Comparison of ENCODE assay signal across 11 cellular contexts in genomic region chr12:132342322-132342721, GRCh38. TPM values are rescaled to one million over a fixed set of nuclear protein-coding genes. Genes with fewer than 3 reads are reported as not detected.
DNase-seq lines count a peak whose midpoint lies in the region; ATAC-seq and TF ChIP-seq lines count a peak whose summit lies in the region.
"Had no signal": no experiment of that assay in that cellular context is flagged by ENCODE, and none has a peak within 500 bp of the region (broad histone marks: within the 10 kb centered on the region; RNA-seq: fewer than 3 reads in every experiment).

No MANE protein-coding gene starts in this region.

- no peaks in the 10 kb centered on the region for H3K4me1 ChIP-seq in mucosa of descending colon (ENCODE audit: low read depth)

- peaks cover 38% of the 10 kb centered on the region for H3K27me3 Mint-ChIP-seq in WTC11 (ENCODE audit: low read depth)
- H3K27me3 Mint-ChIP-seq in naive thymus-derived CD8-positive, alpha-beta T cell, result peaks cover 1 to 43% (median 5%) of the 10 kb centered on the region in 5 donors
- peaks cover 3 to 8% of the 10 kb centered on the region in 2 donors for H3K27me3 Mint-ChIP-seq in natural killer cell treated with Interleukin-12 subunit alpha and Interleukin-12 subunit beta and Interleukin-15 and Interleukin-18, amount 100 ng/mL, for 72 hours

- in situ Hi-C loops in Caki2 (cut with HindIII; ENCODE audit: low pct_unique_long_range_greater_than_20kb, low sequenced_read_pairs) (no loop called here), KBM-7 (cut with MboI; ENCODE audit: low pct_unique_long_range_greater_than_20kb, low sequenced_read_pairs) (no loop called here)

- H3K9me3 ChIP-seq in mucosa of descending colon, result no peaks in the 10 kb centered on the region

- H3K36me3 ChIP-seq in mucosa of descending colon (ENCODE audit: low read depth), result no peaks in the 10 kb centered on the region

- no peaks in the 10 kb centered on the region for H3K4me1 Mint-ChIP-seq in WTC11
- peaks cover 5 to 19% (median 9%) of the 10 kb centered on the region in 4 donors for H3K4me1 Mint-ChIP-seq in naive thymus-derived CD8-positive, alpha-beta T cell
- H3K4me1 Mint-ChIP-seq in natural killer cell treated with Interleukin-12 subunit alpha and Interleukin-12 subunit beta and Interleukin-15 and Interleukin-18, amount 100 ng/mL, for 72 hours (ENCODE audit: low read depth in 2 of 2), result peaks cover 8 to 9% of the 10 kb centered on the region in 2 donors

- peak; percentile 33; the same call in 1 of the 2 replicates for TF ChIP-seq CTCF in WTC11 (IDR thresholded peaks at IDR 0.05)
- TF ChIP-seq CTCF in mucosa of descending colon (IDR thresholded peaks at IDR 0.05), result no peak

- DNase-seq in Caki2 (ENCODE audit: low read depth) (peak; percentile 10), KBM-7 (peak; percentile 83), WTC11 (ENCODE audit: low spot score) (peak; percentile 68), mucosa of descending colon (no peak), DMS53 (lab: John Stamatoyannopoulos, UW) (no peak)
- no peak for DNase-seq in naive thymus-derived CD8-positive, alpha-beta T cell
- DNase-seq in natural killer cell treated with Interleukin-12 subunit alpha and Interleukin-12 subunit beta and Interleukin-15 and Interleukin-18, amount 100 ng/mL, for 72 hours (ENCODE audit: low spot score), result no peak
- DNase-seq: natural killer cell, NCI-H524 treated with DMSO at 0.1 percent for 48 hours had no signal

- H3K9me3 Mint-ChIP-seq in WTC11, result peaks cover 6% of the 10 kb centered on the region; the same call in 1 of the 2 replicates
- H3K9me3 Mint-ChIP-seq in naive thymus-derived CD8-positive, alpha-beta T cell, result no peaks in the 10 kb centered on the region
- no peaks in the 10 kb centered on the region for H3K9me3 Mint-ChIP-seq in natural killer cell treated with Interleukin-12 subunit alpha and Interleukin-12 subunit beta and Interleukin-15 and Interleukin-18, amount 100 ng/mL, for 72 hours
- H3K9me3 Mint-ChIP-seq: natural killer cell had no signal

- H3K36me3 Mint-ChIP-seq in WTC11, result no peaks in the 10 kb centered on the region
- no peaks in the 10 kb centered on the region for H3K36me3 Mint-ChIP-seq in naive thymus-derived CD8-positive, alpha-beta T cell
- no peaks in the 10 kb centered on the region for H3K36me3 Mint-ChIP-seq in natural killer cell treated with Interleukin-12 subunit alpha and Interleukin-12 subunit beta and Interleukin-15 and Interleukin-18, amount 100 ng/mL, for 72 hours
- H3K36me3 Mint-ChIP-seq: natural killer cell had no signal

- H3K27ac Mint-ChIP-seq in WTC11, result no peak overlapping the region
- H3K27ac Mint-ChIP-seq in naive thymus-derived CD8-positive, alpha-beta T cell, result no peak overlapping the region
- H3K27ac Mint-ChIP-seq in natural killer cell treated with Interleukin-12 subunit alpha and Interleukin-12 subunit beta and Interleukin-15 and Interleukin-18, amount 100 ng/mL, for 72 hours, result no peak overlapping the region
- H3K27ac Mint-ChIP-seq: natural killer cell had no signal

- intact Hi-C loops in mucosa of descending colon (cut with DNase I, micrococcal nuclease), result no loop called here

- POLR2A ChIA-PET in WTC11 (lab: Charles Lee), result no interaction called here
- POLR2A ChIA-PET in naive thymus-derived CD8-positive, alpha-beta T cell (lab: Charles Lee), result no interaction called here

- H3K4me3 Mint-ChIP-seq in WTC11, result no peak overlapping the region
- no peak overlapping the region for H3K4me3 Mint-ChIP-seq in naive thymus-derived CD8-positive, alpha-beta T cell
- H3K4me3 Mint-ChIP-seq in natural killer cell treated with Interleukin-12 subunit alpha and Interleukin-12 subunit beta and Interleukin-15 and Interleukin-18, amount 100 ng/mL, for 72 hours, result no peak overlapping the region
- H3K4me3 Mint-ChIP-seq: natural killer cell had no signal

- H3K4me3 ChIP-seq in mucosa of descending colon, result no peak overlapping the region

- ATAC-seq in WTC11 (peak; percentile 89), mucosa of descending colon (no peak), HG03457 (IDR thresholded peaks at IDR 0.05; ENCODE audit: unreplicated experiment) (no peak)
- peak; percentile 22 to 37 for ATAC-seq in naive thymus-derived CD8-positive, alpha-beta T cell
- no peak for ATAC-seq in natural killer cell treated with Interleukin-12 subunit alpha and Interleukin-12 subunit beta and Interleukin-15 and Interleukin-18, amount 100 ng/mL, for 72 hours
- ATAC-seq: natural killer cell had no signal

- CTCF ChIA-PET in WTC11 (lab: Charles Lee), result interaction anchor here (0.6 to 2.6 kb wide), 22 partner anchors 9 to 189 kb away, joined by 3 to 26 read pairs (median 4); partner anchors contain the start of gene GALNT9

TF ChIP-seq in WTC11, 78 proteins besides CTCF, POLR2A, EP300 and RAD21:
- no peak for TF ChIP-seq ATF6 (CRISPR knock-in tag; IDR thresholded peaks at IDR 0.05)
- TF ChIP-seq HMGA2 (CRISPR knock-in tag; IDR thresholded peaks at IDR 0.05), result no peak
- peak; percentile 69; the same call in 1 of the 2 replicates for TF ChIP-seq ZNF423 (CRISPR knock-in tag; IDR thresholded peaks at IDR 0.05)

RNA-seq across cellular contexts. Expression of gene GALNT9, which starts 12.9 kb away (rescaled TPM):
- 14.1 and 14.6 TPM in 2 replicates for total RNA-seq in Caki2 (2014; rRNA removed; shearing (Covaris generic); ENCODE audit: low replicate concordance)
- total RNA-seq in WTC11 (2021), result 0.66 to 1.1 TPM (median 0.90 TPM) in 3 replicates
- total RNA-seq in naive thymus-derived CD8-positive, alpha-beta T cell, result not detected
- not detected for polyA plus RNA-seq in naive thymus-derived CD8-positive, alpha-beta T cell
- 1 to 10 TPM in 1 of 3 donors, under 1 TPM in 1, not detected in 1; 0.43 to 3.7 TPM for total RNA-seq in mucosa of descending colon
- not detected for total RNA-seq in natural killer cell treated with Interleukin-12 subunit alpha and Interleukin-12 subunit beta and Interleukin-15 and Interleukin-18, amount 100 ng/mL, for 72 hours
- total RNA-seq: natural killer cell, subcutaneous adipose tissue had no signal

Comparison
In these comparisons a context has a peak if more than half of its experiments do, and no peak if none do; other contexts are left out.
1. DNase-seq: peak in Caki2 (single experiment), KBM-7 (single experiment) and WTC11 (single experiment); none in naive thymus-derived CD8-positive, alpha-beta T cell (0 of 10), mucosa of descending colon (0 of 3), natural killer cell treated with Interleukin-12 subunit alpha and Interleukin-12 subunit beta and Interleukin-15 and Interleukin-18, amount 100 ng/mL, for 72 hours (single experiment) and DMS53 (single experiment).
2. ATAC-seq: peak in WTC11 (single experiment) and naive thymus-derived CD8-positive, alpha-beta T cell (2 of 2); none in mucosa of descending colon (single experiment), HG03457 (single experiment) and natural killer cell treated with Interleukin-12 subunit alpha and Interleukin-12 subunit beta and Interleukin-15 and Interleukin-18, amount 100 ng/mL, for 72 hours (0 of 2).